ENCODE assay signal across 11 cellular contexts in genomic region chr10:62000037-62000603, GRCh38.
DNase-seq lines count a peak whose midpoint lies in the region; ATAC-seq, FAIRE-seq and TF ChIP-seq lines count a peak whose summit lies in the region.
"Had no signal": no experiment of that assay in that cellular context is flagged by ENCODE, and none has a peak within 500 bp of the region (broad histone marks: within the 10 kb centered on the region; RNA-seq: fewer than 3 reads in every experiment).

No MANE protein-coding gene starts in this region.

- no peak for TF ChIP-seq CTCF in prostate gland (IDR thresholded peaks at IDR 0.05)

- no peak for FAIRE-seq in small intestine (lab: Jason Lieb, UNC)
- FAIRE-seq: endothelial cell of umbilical vein had no signal

- H3K4me3 Mint-ChIP-seq in effector memory CD8-positive, alpha-beta T cell, result no peak overlapping the region

- no peaks in the 10 kb centered on the region for H3K9me3 Mint-ChIP-seq in effector memory CD8-positive, alpha-beta T cell

- H3K9me3 ChIP-seq in small intestine (ENCODE audit: control insufficient read depth, low read depth), result no peaks in the 10 kb centered on the region
- no peaks in the 10 kb centered on the region for H3K9me3 ChIP-seq in prostate gland
- H3K9me3 ChIP-seq: sigmoid colon had no signal

- H3K4me3 ChIP-seq in small intestine (ENCODE audit: low read depth in 1 of 2, low read length in 2 of 2), result no peak overlapping the region
- H3K4me3 ChIP-seq in prostate gland, result no peak overlapping the region
- H3K4me3 ChIP-seq: sigmoid colon had no signal

- H3K4me1 ChIP-seq in small intestine (ENCODE audit: control insufficient read depth in 2 of 2, insufficient read depth in 1 of 2, low read depth in 1 of 2, low read length in 1 of 2) (peaks cover 2 to 3% of the 10 kb centered on the region in 2 donors), prostate gland (replicated peaks) (no peaks in the 10 kb centered on the region)

- H3K36me3 ChIP-seq in small intestine (ENCODE audit: control insufficient read depth in 2 of 2, insufficient read depth in 2 of 2, low read length in 2 of 2), result peaks cover 0 to 2% of the 10 kb centered on the region in 2 donors
- H3K36me3 ChIP-seq in prostate gland, result no peaks in the 10 kb centered on the region

- ATAC-seq in GM18519 (IDR thresholded peaks at IDR 0.05; ENCODE audit: low FRiP score, unreplicated experiment) (peak; percentile 58), GM19468 (IDR thresholded peaks at IDR 0.05; ENCODE audit: extremely low read depth, unreplicated experiment) (peak; percentile 75), HG03066 (IDR thresholded peaks at IDR 0.05; ENCODE audit: low read depth, unreplicated experiment) (peak; percentile 83)
- ATAC-seq in effector memory CD8-positive, alpha-beta T cell (replicated peaks), result peak; percentile 36
- ATAC-seq: SK-N-SH treated with all-trans-retinoic acid at 6 μM for 48 hours had no signal

- H3K36me3 Mint-ChIP-seq in effector memory CD8-positive, alpha-beta T cell (ENCODE audit: insufficient read depth), result peaks cover 2% of the 10 kb centered on the region

- intact Hi-C loops in prostate gland (cut with DNase I), result no loop called here

- 88 to 93% (median 92%) methylated on average over 20 of the region's 20 CpGs for WGBS in small intestine, 3 donors
- WGBS in prostate gland, result 94% methylated on average over 20 of the region's 20 CpGs

- H3K27ac Mint-ChIP-seq in effector memory CD8-positive, alpha-beta T cell, result peak overlapping the region in 1 of 2 donors; percentile 22

- H3K27ac ChIP-seq in small intestine (ENCODE audit: low read depth in 1 of 2, low read length in 1 of 2) (no peak overlapping the region), prostate gland (no peak overlapping the region)
- H3K27ac ChIP-seq: sigmoid colon had no signal

- H3K27me3 Mint-ChIP-seq in effector memory CD8-positive, alpha-beta T cell, result no peaks in the 10 kb centered on the region

- DNase-seq in effector memory CD8-positive, alpha-beta T cell, result no peak
- DNase-seq in small intestine, result no peak
- no peak for DNase-seq in NCI-H524 (lab: John Stamatoyannopoulos, UW)
- DNase-seq in prostate gland (ENCODE audit: low spot score), result no peak
- no peak for DNase-seq in MV-4-11 (lab: John Stamatoyannopoulos, UW)
- DNase-seq: sigmoid colon had no signal

- peaks cover 15 to 32% of the 10 kb centered on the region in 2 donors for H3K4me1 Mint-ChIP-seq in effector memory CD8-positive, alpha-beta T cell (ENCODE audit: low read depth in 2 of 2)

- TF ChIP-seq POLR2A in prostate gland (IDR thresholded peaks at IDR 0.05), result no peak

- H3K27me3 ChIP-seq in small intestine (ENCODE audit: control insufficient read depth in 2 of 2, insufficient read depth in 2 of 2, low read length in 2 of 2), result no peaks in the 10 kb centered on the region
- no peaks in the 10 kb centered on the region for H3K27me3 ChIP-seq in prostate gland (replicated peaks; ENCODE audit: insufficient read depth)
- H3K27me3 ChIP-seq: sigmoid colon had no signal
